In the genomic region with DNA sequence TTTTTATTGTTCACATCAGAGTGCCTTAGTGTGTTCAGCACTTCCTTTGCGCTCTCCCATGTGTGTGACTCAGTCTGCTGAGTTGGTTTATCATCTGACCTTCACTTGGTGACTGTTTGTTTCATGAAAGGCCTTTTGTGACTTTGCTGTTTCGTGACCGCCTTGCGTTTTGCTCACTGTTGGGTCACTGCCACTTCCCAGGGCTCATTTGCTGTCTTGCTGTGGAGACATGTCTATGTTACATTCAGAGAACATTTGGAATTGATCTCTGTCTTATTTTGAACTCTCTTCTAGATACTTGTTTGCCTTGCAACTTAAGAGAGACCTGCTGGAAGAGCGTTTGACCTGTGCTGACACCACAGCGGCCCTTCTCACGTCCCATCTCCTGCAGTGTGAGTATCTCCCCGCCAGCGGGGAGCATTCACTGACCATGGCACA, we compare ENCODE assay signal across 16 cellular contexts.
DNase-seq lines count a peak whose midpoint lies in the region; ATAC-seq and FAIRE-seq lines count a peak whose summit lies in the region.
"Had no signal": no experiment of that assay in that cellular context is flagged by ENCODE, and none has a peak within 500 bp of the region (broad histone marks: within the 10 kb centered on the region; RNA-seq: fewer than 3 reads in every experiment).

No MANE protein-coding gene starts in this region.

- peak; percentile 13 for FAIRE-seq in HTR-8/SVneo (lab: Jason Lieb, UNC)

- DNase-seq in HTR-8/SVneo (ENCODE audit: insufficient read length, low spot score) (no peak), brain pericyte (ENCODE audit: low read depth, low spot score) (peak; percentile 54), inferior parietal cortex (ENCODE audit: extremely low spot score) (peak; percentile 82), smooth muscle cell of the brain vasculature (ENCODE audit: low read depth, low spot score) (peak; percentile 43), islet precursor cell (no peak), amniotic stem cell (lab: John Stamatoyannopoulos, UW) (no peak)
- DNase-seq: activated CD4-positive, alpha-beta memory T cell treated with anti-CD3 and anti-CD28 coated beads for 36 hours; activated naive CD4-positive, alpha-beta T cell treated with Interleukin-2 at 50 U/mL for 16 hours; CD4-positive, alpha-beta T cell; KBM-7; naive thymus-derived CD8-positive, alpha-beta T cell; NCI-H1930; stimulated activated CD4-positive, alpha-beta T cell treated with anti-CD3 and anti-CD28 coated beads, Interleukin-15, amount 100 ng/mL, for 24 hours; SW 1271 had no signal

- ATAC-seq in GM19324 (IDR thresholded peaks at IDR 0.05; ENCODE audit: low FRiP score, unreplicated experiment) (no peak), HG03342 (IDR thresholded peaks at IDR 0.05; ENCODE audit: unreplicated experiment) (no peak)
- ATAC-seq: naive thymus-derived CD8-positive, alpha-beta T cell had no signal

Comparison
In these comparisons a context has a peak if more than half of its experiments do, and no peak if none do; other contexts are left out.
1. DNase-seq: peak in brain pericyte (single experiment), inferior parietal cortex (single experiment) and smooth muscle cell of the brain vasculature (single experiment); none in HTR-8/SVneo (single experiment), islet precursor cell (single experiment) and amniotic stem cell (single experiment).